1 cellular context compared by ENCODE assay signal in genomic region chr2:21096458-21096857, GRCh38.
TF ChIP-seq lines count a peak whose summit lies in the region.

No MANE protein-coding gene starts in this region.

TF ChIP-seq in GM23338, 12 proteins besides CTCF, POLR2A, EP300 and RAD21 (continued from another document):
- TF ChIP-seq ZNF462 (CRISPR knock-in tag; IDR thresholded peaks at IDR 0.05): no peak
- no peak for TF ChIP-seq EZH2 (IDR thresholded peaks at IDR 0.05; ENCODE audit: low read depth, unreplicated experiment)
- TF ChIP-seq ZNF114 (CRISPR knock-in tag; IDR thresholded peaks at IDR 0.05): no peak
- TF ChIP-seq JUNB (IDR thresholded peaks at IDR 0.05; ENCODE audit: unreplicated experiment): no peak
- TF ChIP-seq CREB1 (CRISPR knock-in tag; IDR thresholded peaks at IDR 0.05; ENCODE audit: low read depth): no peak
- TF ChIP-seq REST (IDR thresholded peaks at IDR 0.05; ENCODE audit: unreplicated experiment): no peak
- TF ChIP-seq ZNF331 (CRISPR knock-in tag; IDR thresholded peaks at IDR 0.05; ENCODE audit: low read depth): no peak
- TF ChIP-seq EZH2phosphoT487 (IDR thresholded peaks at IDR 0.05; ENCODE audit: unreplicated experiment): no peak
- no peak for TF ChIP-seq STAT1 (IDR thresholded peaks at IDR 0.05; ENCODE audit: unreplicated experiment)
